ENCODE assay signal across 20 cellular contexts in the genomic region with DNA sequence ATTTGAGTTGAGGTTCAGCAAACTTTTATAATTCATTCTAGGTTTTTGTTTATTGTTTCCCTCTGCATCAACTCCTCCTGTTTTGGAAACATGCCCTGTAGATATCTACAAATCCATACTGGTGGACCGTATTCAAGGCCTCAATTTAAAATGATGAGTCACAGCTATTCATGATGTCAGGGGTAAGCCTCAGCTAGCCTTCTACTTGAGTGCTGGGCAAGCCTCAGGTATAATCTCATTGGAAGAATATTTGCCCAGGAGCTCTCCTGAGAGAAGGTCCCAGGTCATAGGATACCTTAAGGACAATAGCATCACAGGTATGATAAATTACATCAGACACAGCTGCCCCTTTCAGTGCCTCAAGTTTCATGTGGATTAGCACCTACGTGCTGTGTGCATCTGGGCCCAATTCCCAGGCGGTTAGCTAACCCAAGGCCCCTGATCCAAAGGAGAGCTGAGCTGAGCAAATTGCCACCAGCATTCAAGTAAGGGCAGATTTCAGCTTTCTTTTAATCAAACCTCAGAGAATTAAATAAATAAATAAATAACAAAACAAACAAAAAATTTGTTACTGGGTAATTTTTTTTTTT.
DNase-seq lines count a peak whose midpoint lies in the region; ATAC-seq and FAIRE-seq lines count a peak whose summit lies in the region.
"Had no signal": no experiment of that assay in that cellular context is flagged by ENCODE, and none has a peak within 500 bp of the region (broad histone marks: within the 10 kb centered on the region; RNA-seq: fewer than 3 reads in every experiment).

No MANE protein-coding gene starts in this region.

- no peak for FAIRE-seq in RCC 7860 (lab: Jason Lieb, UNC)
- FAIRE-seq: GM19239 had no signal

- H3K4me3 Mint-ChIP-seq in natural killer cell treated with Interleukin-12 subunit alpha and Interleukin-12 subunit beta and Interleukin-15 and Interleukin-18, amount 100 ng/mL, for 72 hours, result no peak overlapping the region
- H3K4me3 Mint-ChIP-seq: activated CD8-positive, alpha-beta T cell treated with anti-CD3 and anti-CD28 coated beads, Interleukin-2, amount 10 ng/mL, durations not matched to agents 7 days and 5 days; nephron progenitor cell; stimulated activated memory B cell treated with anti-CD40 and anti-IgM and Interleukin-4, amounts not matched to agents 10 μg/mL and 1 μg/mL and 100 μg/mL, for 72 hours had no signal

- no peaks in the 10 kb centered on the region for H3K27me3 ChIP-seq in adipocyte (replicated peaks; ENCODE audit: control insufficient read depth, insufficient read depth, low read length)
- H3K27me3 ChIP-seq: BE2C, left lung, sigmoid colon, uterus had no signal

- no peaks in the 10 kb centered on the region for H3K9me3 ChIP-seq in adipocyte (ENCODE audit: control insufficient read depth, low read length)
- H3K9me3 ChIP-seq: BE2C, left lung, sigmoid colon, uterus had no signal

- H3K4me1 Mint-ChIP-seq in natural killer cell treated with Interleukin-12 subunit alpha and Interleukin-12 subunit beta and Interleukin-15 and Interleukin-18, amount 100 ng/mL, for 72 hours (ENCODE audit: low read depth in 2 of 2), result no peaks in the 10 kb centered on the region
- H3K4me1 Mint-ChIP-seq: nephron progenitor cell; stimulated activated memory B cell treated with anti-CD40 and anti-IgM and Interleukin-4, amounts not matched to agents 10 μg/mL and 1 μg/mL and 100 μg/mL, for 72 hours had no signal

- no peak overlapping the region for H3K9ac ChIP-seq in adipocyte (ENCODE audit: low read length)

- no peaks in the 10 kb centered on the region for H3K27me3 Mint-ChIP-seq in natural killer cell treated with Interleukin-12 subunit alpha and Interleukin-12 subunit beta and Interleukin-15 and Interleukin-18, amount 100 ng/mL, for 72 hours

- H3K36me3 ChIP-seq in adipocyte (ENCODE audit: control insufficient read depth, insufficient read depth, low read length, severe bottlenecking), result no peaks in the 10 kb centered on the region
- H3K36me3 ChIP-seq: BE2C, left lung, sigmoid colon, uterus had no signal

- no peak overlapping the region for H3K4me3 ChIP-seq in adipocyte (ENCODE audit: low read length)
- H3K4me3 ChIP-seq: left lung, sigmoid colon, uterus had no signal

- ATAC-seq in GM18909 (IDR thresholded peaks at IDR 0.05; ENCODE audit: poor library complexity, unreplicated experiment) (no peak), HG02884 (IDR thresholded peaks at IDR 0.05; ENCODE audit: unreplicated experiment) (no peak)
- ATAC-seq in natural killer cell treated with Interleukin-12 subunit alpha and Interleukin-12 subunit beta and Interleukin-15 and Interleukin-18, amount 100 ng/mL, for 72 hours, result no peak
- ATAC-seq: activated CD8-positive, alpha-beta T cell treated with anti-CD3 and anti-CD28 coated beads, Interleukin-2, amount 10 ng/mL, durations not matched to agents 7 days and 5 days; left lung had no signal

- H3K36me3 Mint-ChIP-seq in natural killer cell treated with Interleukin-12 subunit alpha and Interleukin-12 subunit beta and Interleukin-15 and Interleukin-18, amount 100 ng/mL, for 72 hours, result no peaks in the 10 kb centered on the region
- H3K36me3 Mint-ChIP-seq: stimulated activated memory B cell treated with anti-CD40 and anti-IgM and Interleukin-4, amounts not matched to agents 10 μg/mL and 1 μg/mL and 100 μg/mL, for 72 hours had no signal

- no peaks in the 10 kb centered on the region for H3K4me1 ChIP-seq in adipocyte (ENCODE audit: control insufficient read depth, insufficient read depth, low read length)
- H3K4me1 ChIP-seq: BE2C, left lung, uterus had no signal

- H3K9me3 Mint-ChIP-seq in natural killer cell treated with Interleukin-12 subunit alpha and Interleukin-12 subunit beta and Interleukin-15 and Interleukin-18, amount 100 ng/mL, for 72 hours, result no peaks in the 10 kb centered on the region
- H3K9me3 Mint-ChIP-seq: nephron progenitor cell had no signal

- peak; percentile 78 for DNase-seq in DMS53 (lab: John Stamatoyannopoulos, UW)
- peak; percentile 90 for DNase-seq in NCI-H2107 (lab: John Stamatoyannopoulos, UW)
- DNase-seq in adipocyte (ENCODE audit: low read depth), result peak; percentile 52
- peak; percentile 43 for DNase-seq in kidney glomerular epithelial cell (lab: John Stamatoyannopoulos, UW)
- DNase-seq in natural killer cell treated with Interleukin-12 subunit alpha and Interleukin-12 subunit beta and Interleukin-15 and Interleukin-18, amount 100 ng/mL, for 72 hours (ENCODE audit: low spot score), result no peak
- no peak for DNase-seq in RCC 7860 (ENCODE audit: low spot score)
- DNase-seq: activated CD8-positive, alpha-beta T cell treated with anti-CD3 and anti-CD28 coated beads, Interleukin-2, amount 10 ng/mL, durations not matched to agents 7 days and 5 days; activated gamma-delta T cell; BE2C; caudate nucleus; glutamatergic neuron; left lung; nephron progenitor cell; sigmoid colon; stimulated activated CD4-positive, alpha-beta T cell treated with anti-CD3 and anti-CD28 coated beads, Interleukin-4, amount 100 ng/mL, for 4 hours; uterus had no signal

- no peak overlapping the region for H3K27ac Mint-ChIP-seq in natural killer cell treated with Interleukin-12 subunit alpha and Interleukin-12 subunit beta and Interleukin-15 and Interleukin-18, amount 100 ng/mL, for 72 hours
- H3K27ac Mint-ChIP-seq: activated CD8-positive, alpha-beta T cell treated with anti-CD3 and anti-CD28 coated beads, Interleukin-2, amount 10 ng/mL, durations not matched to agents 7 days and 5 days; nephron progenitor cell; stimulated activated memory B cell treated with anti-CD40 and anti-IgM and Interleukin-4, amounts not matched to agents 10 μg/mL and 1 μg/mL and 100 μg/mL, for 72 hours had no signal

Comparison
In these comparisons a context has a peak if more than half of its experiments do, and no peak if none do; other contexts are left out.
1. DNase-seq: peak in DMS53 (single experiment), NCI-H2107 (single experiment), adipocyte (single experiment) and kidney glomerular epithelial cell (single experiment); none in natural killer cell treated with Interleukin-12 subunit alpha and Interleukin-12 subunit beta and Interleukin-15 and Interleukin-18, amount 100 ng/mL, for 72 hours (single experiment) and RCC 7860 (single experiment).